Comparison of ENCODE assay signal across 1 cellular context in genomic region chr3:129661766-129662165, GRCh38.
TF ChIP-seq lines count a peak whose summit lies in the region.

No MANE protein-coding gene starts in this region.

TF ChIP-seq in HCT116, 20 proteins besides CTCF, POLR2A, EP300 and RAD21 (continued from another document):
- no peak for TF ChIP-seq REST (IDR thresholded peaks at IDR 0.05; ENCODE audit: low read depth)
- no peak for TF ChIP-seq ELF1 (IDR thresholded peaks at IDR 0.05; ENCODE audit: borderline replicate concordance, low read depth)
- no peak for TF ChIP-seq EZH2 (IDR thresholded peaks at IDR 0.05)
- no peak for TF ChIP-seq CBX3 (IDR thresholded peaks at IDR 0.05; ENCODE audit: low read depth)
